Comparison of ENCODE assay signal across 8 cellular contexts in the genomic region with DNA sequence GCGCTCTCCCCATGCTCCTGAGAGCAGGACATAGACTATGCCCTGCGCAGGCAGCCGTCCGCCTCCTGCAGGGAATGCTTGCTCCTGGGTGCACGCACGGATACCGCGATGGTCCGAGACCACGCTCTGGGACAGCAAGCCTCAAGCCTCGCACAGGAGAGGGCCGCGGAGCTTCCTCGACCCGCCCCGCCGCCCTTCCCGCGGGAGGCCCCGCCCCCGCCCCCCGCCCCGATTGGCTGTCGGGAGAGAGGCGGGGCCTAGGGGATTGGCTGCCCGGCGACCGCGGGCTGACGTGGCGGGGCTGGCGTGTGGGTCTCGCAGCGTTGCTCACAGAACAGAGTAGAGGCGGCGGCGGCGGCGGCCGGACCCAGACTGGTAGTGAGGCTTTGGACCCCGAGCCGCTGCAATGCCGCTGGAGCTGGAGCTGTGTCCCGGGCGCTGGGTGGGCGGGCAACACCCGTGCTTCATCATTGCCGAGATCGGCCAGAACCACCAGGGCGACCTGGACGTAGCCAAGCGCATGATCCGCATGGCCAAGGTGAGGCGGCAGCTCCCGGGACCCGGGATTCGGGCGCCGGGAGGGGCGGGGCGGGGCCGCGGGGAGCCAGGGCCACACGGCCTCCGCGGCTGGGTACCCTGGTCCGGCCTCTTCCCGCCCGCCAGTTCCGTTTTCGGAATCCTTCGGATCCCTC. TPM values are rescaled to one million over a fixed set of nuclear protein-coding genes. Genes with fewer than 3 reads are reported as not detected.
A peak's percentile ranks its signal among the peaks of the same experiment; 100 is the strongest.
DNase-seq lines count a peak whose midpoint lies in the region; ATAC-seq, FAIRE-seq and TF ChIP-seq lines count a peak whose summit lies in the region.

A gene with protein sequence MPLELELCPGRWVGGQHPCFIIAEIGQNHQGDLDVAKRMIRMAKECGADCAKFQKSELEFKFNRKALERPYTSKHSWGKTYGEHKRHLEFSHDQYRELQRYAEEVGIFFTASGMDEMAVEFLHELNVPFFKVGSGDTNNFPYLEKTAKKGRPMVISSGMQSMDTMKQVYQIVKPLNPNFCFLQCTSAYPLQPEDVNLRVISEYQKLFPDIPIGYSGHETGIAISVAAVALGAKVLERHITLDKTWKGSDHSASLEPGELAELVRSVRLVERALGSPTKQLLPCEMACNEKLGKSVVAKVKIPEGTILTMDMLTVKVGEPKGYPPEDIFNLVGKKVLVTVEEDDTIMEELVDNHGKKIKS (plus strand): TSS at position 330 of the 692 bp plus-strand sequence. CDS start 77 bp downstream, at position 407.

- H3K4me3 Mint-ChIP-seq in natural killer cell, result peak within 1 kb of the TSS; percentile 98

- no peak for TF ChIP-seq CTCF in natural killer cell (IDR thresholded peaks at IDR 0.05)

- peak; percentile 97 to 99 (median 98) for ATAC-seq in natural killer cell

- no peaks in the 10 kb centered on the region for H3K9me3 Mint-ChIP-seq in natural killer cell

- FAIRE-seq in H54 (lab: Jason Lieb, UNC), result peak; percentile 96

- H3K36me3 Mint-ChIP-seq in natural killer cell, result no peaks in the 10 kb centered on the region

- peaks cover 14 to 18% of the 10 kb centered on the region in 2 donors for H3K4me1 Mint-ChIP-seq in natural killer cell

- peak within 1 kb of the TSS; percentile 93 to 95 for H3K27ac Mint-ChIP-seq in natural killer cell

- H3K27me3 Mint-ChIP-seq in natural killer cell (ENCODE audit: low read depth in 2 of 2), result no peaks in the 10 kb centered on the region

- DNase-seq in ELF-1 (ENCODE audit: low read depth, low spot score) (peak; percentile 92), H54 (ENCODE audit: insufficient read length, low spot score) (peak; percentile 99), LoVo (ENCODE audit: low spot score) (peak; percentile 94), fibroblast of peridontal ligament (ENCODE audit: extremely low read depth) (peak; percentile 91), natural killer cell (peak; percentile 90)
- DNase-seq in activated T-helper 9 cell treated with anti-CD3 and anti-CD28 coated beads, Interleukin-2, amount 50 U/mL, for 16 hours (ENCODE audit: low read depth), result peak; percentile 90
- peak; percentile 84 to 96 (median 86) for DNase-seq in stimulated activated naive CD4-positive, alpha-beta T cell (lab: John Stamatoyannopoulos, UW)

- intact Hi-C loops in natural killer cell (cut with micrococcal nuclease), result loop anchor here (1.0 to 2.0 kb wide), 2 partner anchors 73 to 134 kb away; a partner anchor contains a TSS

- TF ChIP-seq POLR2A in H54 (IDR thresholded peaks at IDR 0.05; ENCODE audit: low read depth, low read length), result peak; percentile 96
- peak; percentile 90 for TF ChIP-seq POLR2A in Raji (IDR thresholded peaks at IDR 0.05; ENCODE audit: insufficient read depth, low read depth, low read length)

RNA-seq across cellular contexts. Expression of the gene that starts here (rescaled TPM):
- 10 to 100 TPM; 30.7 to 36.8 (median 34.1) TPM for total RNA-seq in natural killer cell

Comparison
In these comparisons a context has a peak if more than half of its experiments do, and no peak if none do; other contexts are left out.
1. Peak in every context shown above with its lines: DNase-seq and ATAC-seq.